Comparison of ENCODE assay signal across 35 cellular contexts in the genomic region with DNA sequence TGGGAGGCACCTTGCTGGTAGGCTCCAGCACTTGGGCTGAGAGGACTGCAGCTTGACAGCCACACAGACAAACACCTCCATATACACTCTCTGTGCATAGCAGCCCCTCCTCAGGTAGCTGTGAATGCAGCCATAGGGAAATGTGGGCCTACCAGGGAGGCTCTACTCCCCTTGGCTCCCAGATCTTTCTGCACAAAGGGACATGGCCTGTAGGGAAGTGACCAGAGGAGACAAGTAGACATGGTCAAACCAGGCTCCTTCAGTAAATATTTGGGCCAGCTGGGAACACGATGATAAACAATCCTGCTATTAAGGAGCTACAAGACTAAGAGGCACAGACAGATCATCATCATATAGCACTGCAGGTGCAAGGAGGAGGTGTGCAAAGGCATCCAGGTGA. TPM values are rescaled to one million over a fixed set of nuclear protein-coding genes. Genes with fewer than 3 reads are reported as not detected.
"Had no signal": no experiment of that assay in that cellular context is flagged by ENCODE, and none has a peak within 500 bp of the region (broad histone marks: within the 10 kb centered on the region; RNA-seq: fewer than 3 reads in every experiment).

No MANE protein-coding gene starts in this region.

- H3K27ac Mint-ChIP-seq: mesothelial cell of epicardium; natural killer cell; neural progenitor cell; progenitor cell of endocrine pancreas; stimulated activated memory B cell treated with anti-CD40 and anti-IgM and Interleukin-4, amounts not matched to agents 10 μg/mL and 1 μg/mL and 100 μg/mL, for 72 hours had no signal

- H3K9me3 Mint-ChIP-seq: mesothelial cell of epicardium; natural killer cell; nephron progenitor cell; neural progenitor cell; stimulated activated memory B cell treated with anti-CD40 and anti-IgM and Interleukin-4, amounts not matched to agents 10 μg/mL and 1 μg/mL and 100 μg/mL, for 72 hours had no signal

- H3K27ac ChIP-seq: hepatocyte, left ventricle myocardium inferior, neural progenitor cell, neutrophil, ovary, right atrium auricular region, right lobe of liver, testis, thyroid gland, transverse colon, upper lobe of right lung, uterus had no signal

- H3K4me3 Mint-ChIP-seq: mesothelial cell of epicardium; naive B cell; natural killer cell; nephron progenitor cell; neural progenitor cell; stimulated activated memory B cell treated with anti-CD40 and anti-IgM and Interleukin-4, amounts not matched to agents 10 μg/mL and 1 μg/mL and 100 μg/mL, for 72 hours; stimulated activated naive CD8-positive, alpha-beta T cell treated with anti-CD3 and anti-CD28 coated beads, Interleukin-15, amount 100 ng/mL, for 72 hours had no signal

- H3K4me3 ChIP-seq: hepatocyte, left ventricle myocardium inferior, lung, neural progenitor cell, ovary, right atrium auricular region, right lobe of liver, smooth muscle cell, testis, thyroid gland, transverse colon, upper lobe of right lung, uterus had no signal

- H3K36me3 Mint-ChIP-seq: mesothelial cell of epicardium; naive B cell; natural killer cell; neural progenitor cell; stimulated activated memory B cell treated with anti-CD40 and anti-IgM and Interleukin-4, amounts not matched to agents 10 μg/mL and 1 μg/mL and 100 μg/mL, for 72 hours had no signal

- DNase-seq: islet precursor cell; left ventricle myocardium inferior; mesendoderm; naive B cell; natural killer cell; nephron progenitor cell; occipital lobe; ovary; right lobe of liver; stimulated activated CD4-positive, alpha-beta T cell treated with anti-CD3 and anti-CD28 coated beads, Interleukin-1b, Interleukin-23, amount 100 ng/mL, for 48 hours; stimulated activated CD4-positive, alpha-beta T cell treated with anti-CD3 and anti-CD28 coated beads, Interleukin-2, amount 100 ng/mL, for 48 hours; stimulated activated CD4-positive, alpha-beta T cell treated with anti-CD3 and anti-CD28 coated beads, Interleukin-4, amount 100 ng/mL, for 4 hours; stimulated activated CD8-positive, alpha-beta memory T cell treated with anti-CD3 and anti-CD28 coated beads, Interleukin-4, amount 100 ng/mL, for 48 hours; stimulated activated naive CD4-positive, alpha-beta T cell treated with Interleukin-2 at 50 U/mL for 16 hours; stimulated activated naive CD8-positive, alpha-beta T cell treated with anti-CD3 and anti-CD28 coated beads, Interleukin-15, amount 100 ng/mL, for 72 hours; testis; thyroid gland; transverse colon; upper lobe of right lung; uterus had no signal

- H3K4me1 Mint-ChIP-seq: mesothelial cell of epicardium; naive B cell; neural progenitor cell; stimulated activated memory B cell treated with anti-CD40 and anti-IgM and Interleukin-4, amounts not matched to agents 10 μg/mL and 1 μg/mL and 100 μg/mL, for 72 hours; stimulated activated naive CD8-positive, alpha-beta T cell treated with anti-CD3 and anti-CD28 coated beads, Interleukin-15, amount 100 ng/mL, for 72 hours had no signal

- H3K27me3 Mint-ChIP-seq: stimulated activated naive CD8-positive, alpha-beta T cell treated with anti-CD3 and anti-CD28 coated beads, Interleukin-15, amount 100 ng/mL, for 72 hours had no signal

RNA-seq across cellular contexts. Expression of gene NMS, which starts 56.6 kb away (rescaled TPM):
- total RNA-seq: hepatocyte, kidney epithelial cell, left ventricle myocardium inferior, lower leg skin, lung, mesothelial cell of epicardium, mononuclear cell, natural killer cell, occipital lobe, ovary, progenitor cell of endocrine pancreas, pulmonary artery endothelial cell, renal cortical epithelial cell, right atrium auricular region, right lobe of liver, skeletal muscle tissue, smooth muscle cell, testis, thyroid gland, transverse colon, upper lobe of right lung, uterus had no signal
